ENCODE assay signal across 31 cellular contexts in genomic region chr2:121830809-121831208, GRCh38.
"Had no signal": no experiment of that assay in that cellular context is flagged by ENCODE, and none has a peak within 500 bp of the region (broad histone marks: within the 10 kb centered on the region; RNA-seq: fewer than 3 reads in every experiment).

No MANE protein-coding gene starts in this region.

- H3K4me1 Mint-ChIP-seq: activated CD4-positive, alpha-beta T cell treated with anti-CD3 and anti-CD28 coated beads for 36 hours; activated CD4-positive, alpha-beta T cell treated with anti-CD3 and anti-CD28 coated beads, Interleukin-2, amount 10 ng/mL, durations not matched to agents 7 days and 5 days had no signal

- H3K9me3 ChIP-seq: adrenal gland, body of pancreas, MG63, Peyer's patch had no signal

- H3K27me3 Mint-ChIP-seq: activated CD4-positive, alpha-beta memory T cell treated with anti-CD3 and anti-CD28 coated beads for 36 hours had no signal

- H3K27ac ChIP-seq: adrenal gland, body of pancreas, Peyer's patch had no signal

- FAIRE-seq: astrocyte, TTC549 had no signal

- H3K4me3 Mint-ChIP-seq: activated CD4-positive, alpha-beta memory T cell treated with anti-CD3 and anti-CD28 coated beads for 36 hours; activated CD4-positive, alpha-beta T cell treated with anti-CD3 and anti-CD28 coated beads for 36 hours; activated CD4-positive, alpha-beta T cell treated with anti-CD3 and anti-CD28 coated beads, Interleukin-2, amount 10 ng/mL, durations not matched to agents 7 days and 5 days; activated naive CD4-positive, alpha-beta T cell treated with anti-CD3 and anti-CD28 coated beads for 36 hours; activated T-cell treated with anti-CD3 and anti-CD28 coated beads, Interleukin-2, amount 50 U/mL, for 4 hours; activated T-helper 1 cell treated with anti-CD3 and anti-CD28 coated beads, Interleukin-12 subunit alpha, Interleukin-12 subunit beta, Interleukin-2, Interleukin-4 antibody, amounts not matched to agents 30 ng/mL and 10 ng/mL and 1 ng/mL, durations not matched to agents 14 hours and 24 hours and 36 hours; T-helper 1 cell treated with Interleukin-12 subunit alpha and Interleukin-12 subunit beta and Interleukin-4 antibody, amounts not matched to agents 30 μg/mL and 1 μg/mL, for 36 hours; T-helper 2 cell treated with Interferon-gamma antibody and Interleukin-4, amounts not matched to agents 5 μg/mL and 100 μg/mL, for 36 hours had no signal

- H3K4me1 ChIP-seq: adrenal gland, body of pancreas, Peyer's patch had no signal

- H3K9me3 Mint-ChIP-seq: activated CD4-positive, alpha-beta memory T cell treated with anti-CD3 and anti-CD28 coated beads for 36 hours; activated CD4-positive, alpha-beta T cell treated with anti-CD3 and anti-CD28 coated beads, Interleukin-2, amount 10 ng/mL, durations not matched to agents 7 days and 5 days; activated naive CD4-positive, alpha-beta T cell treated with anti-CD3 and anti-CD28 coated beads for 36 hours; activated naive CD4-positive, alpha-beta T cell treated with anti-CD3 and anti-CD28 coated beads, Interleukin-2, amount 50 U/mL, for 72 hours; activated T-cell treated with anti-CD3 and anti-CD28 coated beads, Interleukin-2, amount 50 U/mL, for 4 hours; activated T-helper 1 cell treated with anti-CD3 and anti-CD28 coated beads, Interleukin-12 subunit alpha, Interleukin-12 subunit beta, Interleukin-2, Interleukin-4 antibody, amounts not matched to agents 30 ng/mL and 10 ng/mL and 1 ng/mL, durations not matched to agents 14 hours and 24 hours and 36 hours; T-helper 1 cell treated with Interleukin-12 subunit alpha and Interleukin-12 subunit beta and Interleukin-4 antibody, amounts not matched to agents 30 μg/mL and 1 μg/mL, for 36 hours; T-helper 2 cell treated with Interferon-gamma antibody and Interleukin-4, amounts not matched to agents 5 μg/mL and 100 μg/mL, for 36 hours had no signal

- H3K4me3 ChIP-seq: adrenal gland, body of pancreas, MG63, Peyer's patch had no signal

- DNase-seq: activated CD4-positive, alpha-beta memory T cell treated with anti-CD3 and anti-CD28 coated beads for 36 hours; activated CD4-positive, alpha-beta T cell treated with anti-CD3 and anti-CD28 coated beads for 36 hours; activated CD4-positive, alpha-beta T cell treated with anti-CD3 and anti-CD28 coated beads, Interleukin-2, amount 10 ng/mL, durations not matched to agents 7 days and 5 days; activated CD8-positive, alpha-beta memory T cell treated with anti-CD3 and anti-CD28 coated beads, Interleukin-2, amount 50 U/mL, for 4 hours; activated gamma-delta T cell treated with Interleukin-2 at 50 U/mL for 16 hours; activated naive CD4-positive, alpha-beta T cell treated with anti-CD3 and anti-CD28 coated beads for 36 hours; activated T-cell treated with anti-CD3 and anti-CD28 coated beads for 4 hours; activated T-cell treated with anti-CD3 and anti-CD28 coated beads, Interleukin-2, amount 50 U/mL, for 4 hours; adrenal gland; body of pancreas; central memory CD4-positive, alpha-beta T cell; Karpas-422; KBM-7; MG63; NCI-H1048; NCI-H1105 treated with DMSO at 0.1 percent for 48 hours; NCI-H1436; NCI-H1694 treated with DMSO at 0.1 percent for 48 hours; NCI-H2029; NCI-H345; NCI-H524 treated with DMSO at 0.1 percent for 48 hours; Peyer's patch; RPMI8226; SIG-M5; SW 1271 had no signal

- H3K27ac Mint-ChIP-seq: activated CD4-positive, alpha-beta memory T cell treated with anti-CD3 and anti-CD28 coated beads for 36 hours; activated CD4-positive, alpha-beta T cell treated with anti-CD3 and anti-CD28 coated beads for 36 hours; activated CD4-positive, alpha-beta T cell treated with anti-CD3 and anti-CD28 coated beads, Interleukin-2, amount 10 ng/mL, durations not matched to agents 7 days and 5 days; activated naive CD4-positive, alpha-beta T cell treated with anti-CD3 and anti-CD28 coated beads for 36 hours; activated naive CD4-positive, alpha-beta T cell treated with anti-CD3 and anti-CD28 coated beads, Interleukin-2, amount 50 U/mL, for 72 hours; activated T-helper 1 cell treated with anti-CD3 and anti-CD28 coated beads, Interleukin-12 subunit alpha, Interleukin-12 subunit beta, Interleukin-2, Interleukin-4 antibody, amounts not matched to agents 30 ng/mL and 10 ng/mL and 1 ng/mL, durations not matched to agents 14 hours and 24 hours and 36 hours; T-helper 1 cell treated with Interleukin-12 subunit alpha and Interleukin-12 subunit beta and Interleukin-4 antibody, amounts not matched to agents 30 μg/mL and 1 μg/mL, for 36 hours; T-helper 2 cell treated with Interferon-gamma antibody and Interleukin-4, amounts not matched to agents 5 μg/mL and 100 μg/mL, for 36 hours had no signal

- H3K36me3 Mint-ChIP-seq: activated CD4-positive, alpha-beta memory T cell treated with anti-CD3 and anti-CD28 coated beads for 36 hours; activated naive CD4-positive, alpha-beta T cell treated with anti-CD3 and anti-CD28 coated beads, Interleukin-2, amount 50 U/mL, for 72 hours had no signal

- H3K36me3 ChIP-seq: adrenal gland, MG63, Peyer's patch had no signal

- H3K27me3 ChIP-seq: adrenal gland, body of pancreas, MG63, Peyer's patch had no signal
